Comparison of ENCODE assay signal across 24 cellular contexts in genomic region chr5:150587830-150588494, GRCh38. TPM values are rescaled to one million over a fixed set of nuclear protein-coding genes. Genes with fewer than 3 reads are reported as not detected.
DNase-seq lines count a peak whose midpoint lies in the region; FAIRE-seq and TF ChIP-seq lines count a peak whose summit lies in the region.
"Had no signal": no experiment of that assay in that cellular context is flagged by ENCODE, and none has a peak within 500 bp of the region (broad histone marks: within the 10 kb centered on the region; RNA-seq: fewer than 3 reads in every experiment).

No MANE protein-coding gene starts in this region.

- H4K20me1 ChIP-seq in keratinocyte (ENCODE audit: control insufficient read depth, extremely low read depth, insufficient read depth, low read length), result no peaks in the 10 kb centered on the region

- peaks cover 4 to 13% of the 10 kb centered on the region in 2 donors for H3K4me1 ChIP-seq in breast epithelium
- peaks cover 7% of the 10 kb centered on the region for H3K4me1 ChIP-seq in keratinocyte (ENCODE audit: control insufficient read depth, extremely low read depth, insufficient read depth, low read length)
- H3K4me1 ChIP-seq: HAP-1 had no signal

- no peak overlapping the region for H2AFZ ChIP-seq in keratinocyte (ENCODE audit: control insufficient read depth, low read length)

- FAIRE-seq in bronchial epithelial cell (lab: Jason Lieb, UNC), result no peak
- FAIRE-seq in keratinocyte (lab: Jason Lieb, UNC), result no peak
- FAIRE-seq: GM12891 had no signal

- no peaks in the 10 kb centered on the region for H3K27me3 Mint-ChIP-seq in MCF 10A (ENCODE audit: insufficient read depth, unreplicated experiment)
- H3K27me3 Mint-ChIP-seq: effector memory CD8-positive, alpha-beta T cell; stimulated activated naive CD8-positive, alpha-beta T cell treated with anti-CD3 and anti-CD28 coated beads, Interleukin-15, amount 100 ng/mL, for 72 hours had no signal

- H3K36me3 Mint-ChIP-seq in MCF 10A (ENCODE audit: insufficient read depth, unreplicated experiment), result no peaks in the 10 kb centered on the region
- H3K36me3 Mint-ChIP-seq: naive B cell had no signal

- no peak for TF ChIP-seq POLR2A in breast epithelium (IDR thresholded peaks at IDR 0.05)

- no peak overlapping the region for H3K4me3 Mint-ChIP-seq in MCF 10A (ENCODE audit: unreplicated experiment)
- H3K4me3 Mint-ChIP-seq: effector memory CD8-positive, alpha-beta T cell; naive B cell; stimulated activated naive CD8-positive, alpha-beta T cell treated with anti-CD3 and anti-CD28 coated beads, Interleukin-15, amount 100 ng/mL, for 72 hours had no signal

- H3K27ac Mint-ChIP-seq in MCF 10A (ENCODE audit: low read depth, unreplicated experiment), result no peak overlapping the region
- H3K27ac Mint-ChIP-seq: effector memory CD8-positive, alpha-beta T cell; naive B cell; stimulated activated naive CD8-positive, alpha-beta T cell treated with anti-CD3 and anti-CD28 coated beads, Interleukin-15, amount 100 ng/mL, for 72 hours had no signal

- H3K27me3 ChIP-seq in breast epithelium (no peaks in the 10 kb centered on the region), bronchial epithelial cell (ENCODE audit: control insufficient read depth, insufficient read depth, low read length) (no peaks in the 10 kb centered on the region), keratinocyte (ENCODE audit: control insufficient read depth, extremely low read depth, insufficient read depth, low read length) (no peaks in the 10 kb centered on the region)
- H3K27me3 ChIP-seq: adrenal gland, heart right ventricle, ovary had no signal

- no peaks in the 10 kb centered on the region for H3K9me1 ChIP-seq in keratinocyte (ENCODE audit: control insufficient read depth, extremely low read depth, insufficient read depth, low read length)

- peak overlapping the region; percentile 8 for H3K4me2 ChIP-seq in keratinocyte (ENCODE audit: control insufficient read depth, extremely low read depth, insufficient read depth, low read depth, low read length)
- H3K4me2 ChIP-seq: SK-N-SH had no signal

- POLR2A ChIA-PET in MCF 10A (lab: Yijun Ruan, JAX), result interaction anchor here (0.7 kb wide), 1 partner anchor 24 kb away, joined by 5 read pairs; no protein-coding TSS in a partner anchor

- H3K4me3 ChIP-seq in breast epithelium (no peak overlapping the region), bronchial epithelial cell (ENCODE audit: low read depth, low read length) (no peak overlapping the region), keratinocyte (ENCODE audit: control insufficient read depth in 2 of 3, extremely low read depth in 1 of 3, insufficient read depth in 2 of 3, low read depth in 1 of 3, low read length in 3 of 3) (no peak overlapping the region)
- H3K4me3 ChIP-seq: adrenal gland, HAP-1, heart right ventricle, lower lobe of right lung, ovary had no signal

- peak; percentile 76 for DNase-seq in MCF 10A (ENCODE audit: unreplicated experiment)
- no peak for DNase-seq in breast epithelium (ENCODE audit: low spot score in 2 of 2)
- DNase-seq in bronchial epithelial cell (ENCODE audit: low read depth), result peak; percentile 26
- DNase-seq in keratinocyte (ENCODE audit: low read depth, low spot score), result no peak
- DNase-seq in stromal cell of bone marrow (ENCODE audit: low read depth), result peak; percentile 14
- DNase-seq in NCI-H1436 treated with DMSO at 0.1 percent for 48 hours (lab: John Stamatoyannopoulos, UW), result no peak
- no peak for DNase-seq in activated CD4-positive, CD25-positive, alpha-beta regulatory T cell (lab: John Stamatoyannopoulos, UW)
- DNase-seq in stimulated activated CD4-positive, alpha-beta T cell treated with anti-CD3 and anti-CD28 coated beads, Interleukin-4, amount 100 ng/mL, for 1 hour, result no peak
- DNase-seq: cerebellar nuclear complex; effector memory CD8-positive, alpha-beta T cell; heart right ventricle; lower lobe of right lung; naive B cell; NCI-H146; NCI-H774; PC-3; SK-N-SH; stimulated activated CD4-positive, alpha-beta T cell treated with anti-CD3 and anti-CD28 coated beads, Interleukin-2, amount 100 ng/mL, for 24 hours; stimulated activated naive CD8-positive, alpha-beta T cell treated with anti-CD3 and anti-CD28 coated beads, Interleukin-15, amount 100 ng/mL, for 72 hours had no signal

- H3K4me1 Mint-ChIP-seq in MCF 10A (ENCODE audit: insufficient read depth, unreplicated experiment), result no peaks in the 10 kb centered on the region
- H3K4me1 Mint-ChIP-seq: naive B cell; stimulated activated naive CD8-positive, alpha-beta T cell treated with anti-CD3 and anti-CD28 coated beads, Interleukin-15, amount 100 ng/mL, for 72 hours had no signal

- intact Hi-C loops in MCF 10A (cut with micrococcal nuclease) (no loop called here), breast epithelium (cut with DNase I; ENCODE audit: low total_unique reads) (no loop called here)

- TF ChIP-seq CTCF in MCF 10A (IDR thresholded peaks at IDR 0.05; ENCODE audit: unreplicated experiment) (no peak), breast epithelium (IDR thresholded peaks at IDR 0.05) (no peak), bronchial epithelial cell (IDR thresholded peaks at IDR 0.05; ENCODE audit: insufficient read depth, low read length, severe bottlenecking) (no peak), keratinocyte (optimal IDR thresholded peaks at IDR 0.05 in 1 of 3, IDR thresholded peaks at IDR 0.05 in 1 of 3, conservative IDR thresholded peaks at IDR 0.05 in 1 of 3; ENCODE audit: extremely low read depth in 1 of 3, insufficient read depth in 2 of 3, low read length in 3 of 3) (no peak)

- H3K27ac ChIP-seq in breast epithelium (no peak overlapping the region), keratinocyte (ENCODE audit: control insufficient read depth, insufficient read depth, low read length) (no peak overlapping the region)
- H3K27ac ChIP-seq: adrenal gland, C4-2B, lower lobe of right lung, ovary had no signal

- CTCF ChIA-PET in MCF 10A (lab: Yijun Ruan, JAX), result interaction anchor here (0.6 to 1.7 kb wide), 11 partner anchors 18 to 789 kb away, joined by 3 to 7 read pairs (median 3); partner anchors contain the start of gene IRGM

- dilution Hi-C loops in keratinocyte (cut with MboI; ENCODE audit: extremely low pct_ligation_motif_present, low sequenced_read_pairs), result no loop called here

- H3K9ac ChIP-seq in keratinocyte (ENCODE audit: control insufficient read depth, extremely low read depth, insufficient read depth, low read length), result no peak overlapping the region
- H3K9ac ChIP-seq: SK-N-SH had no signal

- H3K9me3 ChIP-seq in breast epithelium (no peaks in the 10 kb centered on the region), keratinocyte (ENCODE audit: control insufficient read depth, low read depth, low read length) (no peaks in the 10 kb centered on the region)
- H3K9me3 ChIP-seq: adrenal gland, HAP-1, heart right ventricle, lower lobe of right lung, ovary, SK-N-SH had no signal

- no TSS peak for BruUV-seq in MCF 10A (replicated peaks; lab: Mats Ljungman, UMichigan)

- H3K9me3 Mint-ChIP-seq in MCF 10A (ENCODE audit: unreplicated experiment), result no peaks in the 10 kb centered on the region
- H3K9me3 Mint-ChIP-seq: effector memory CD8-positive, alpha-beta T cell; naive B cell; stimulated activated naive CD8-positive, alpha-beta T cell treated with anti-CD3 and anti-CD28 coated beads, Interleukin-15, amount 100 ng/mL, for 72 hours had no signal

- no peaks in the 10 kb centered on the region for H3K79me2 ChIP-seq in keratinocyte (ENCODE audit: control insufficient read depth, insufficient read depth, low read length)

- no peaks in the 10 kb centered on the region for H3K36me3 ChIP-seq in breast epithelium
- no peaks in the 10 kb centered on the region for H3K36me3 ChIP-seq in bronchial epithelial cell (ENCODE audit: control insufficient read depth, insufficient read depth, low read length)
- no peaks in the 10 kb centered on the region for H3K36me3 ChIP-seq in keratinocyte (ENCODE audit: control insufficient read depth in 2 of 2, extremely low read depth in 1 of 2, insufficient read depth in 2 of 2, low read length in 2 of 2)
- H3K36me3 ChIP-seq: adrenal gland, HAP-1, heart right ventricle, lower lobe of right lung, ovary had no signal

RNA-seq across cellular contexts. Expression of gene SYNPO, which starts 52.5 kb away (rescaled TPM):
- total RNA-seq in MCF 10A (2022), result 6.3 and 7.1 TPM in 2 replicates
- total RNA-seq in breast epithelium, result 10 to 100 TPM in 2 of 3 donors, 1 to 10 TPM in 1; 6.3 to 22.4 (median 15.4) TPM
- total RNA-seq in bronchial epithelial cell, result 1.3 and 2.2 TPM in 2 replicates
- polyA plus RNA-seq in keratinocyte, result 6.0 to 11.2 TPM (median 10.7 TPM) in 3 replicates
- polyA plus RNA-seq in keratinocyte (2011; ENCODE audit: low read depth), result 1.3 TPM
- polyA plus RNA-seq in keratinocyte (2011; cell fraction: cytosol; rRNA removed), result 25.4 and 30.0 TPM in 2 replicates
- 33.8 and 34.5 TPM in 2 replicates for polyA plus RNA-seq in keratinocyte (2011; cell fraction: nucleus; rRNA removed)
- polyA plus RNA-seq in keratinocyte (2012; ENCODE audit: low replicate concordance), result 6.1 and 27.4 TPM in 2 replicates
- polyA minus RNA-seq in keratinocyte, result 9.0 to 78.1 TPM (median 23.8 TPM) in 3 replicates
- 23.2 TPM for polyA minus RNA-seq in keratinocyte (2011; cell fraction: cytosol; rRNA and poly(A)+ RNA removed)
- polyA minus RNA-seq in keratinocyte (2011; cell fraction: nucleus; rRNA and poly(A)+ RNA removed), result 11.4 and 16.4 TPM in 2 replicates

Comparison
In these comparisons a context has a peak if more than half of its experiments do, and no peak if none do; other contexts are left out.
1. DNase-seq: peak in MCF 10A (single experiment), bronchial epithelial cell (single experiment) and stromal cell of bone marrow (single experiment); none in breast epithelium (0 of 2), keratinocyte (single experiment), NCI-H1436 treated with DMSO at 0.1 percent for 48 hours (single experiment), activated CD4-positive, CD25-positive, alpha-beta regulatory T cell (0 of 4) and stimulated activated CD4-positive, alpha-beta T cell treated with anti-CD3 and anti-CD28 coated beads, Interleukin-4, amount 100 ng/mL, for 1 hour (single experiment).